In genomic region chr1:243257189-243257588, GRCh38 we compare ENCODE assay signal across 12 cellular contexts. TPM values are rescaled to one million over a fixed set of nuclear protein-coding genes. Genes with fewer than 3 reads are reported as not detected.
DNase-seq lines count a peak whose midpoint lies in the region; ATAC-seq, FAIRE-seq and TF ChIP-seq lines count a peak whose summit lies in the region.
"Had no signal": no experiment of that assay in that cellular context is flagged by ENCODE, and none has a peak within 500 bp of the region (broad histone marks: within the 10 kb centered on the region; RNA-seq: fewer than 3 reads in every experiment).

No MANE protein-coding gene starts in this region.

- H3K9me3 Mint-ChIP-seq in natural killer cell treated with Interleukin-12 subunit alpha and Interleukin-12 subunit beta and Interleukin-15 and Interleukin-18, amount 100 ng/mL, for 72 hours, result no peaks in the 10 kb centered on the region
- H3K9me3 Mint-ChIP-seq in natural killer cell, result no peaks in the 10 kb centered on the region
- no peaks in the 10 kb centered on the region for H3K9me3 Mint-ChIP-seq in activated T-helper 17 cell treated with anti-CD3 and anti-CD28 coated beads, Interleukin-2, amount 50 U/mL, for 72 hours

- no peak for FAIRE-seq in kidney (lab: Jason Lieb, UNC)
- FAIRE-seq: frontal cortex had no signal

- peaks cover 0 to 4% of the 10 kb centered on the region in 2 donors for H3K27me3 Mint-ChIP-seq in natural killer cell treated with Interleukin-12 subunit alpha and Interleukin-12 subunit beta and Interleukin-15 and Interleukin-18, amount 100 ng/mL, for 72 hours
- H3K27me3 Mint-ChIP-seq in natural killer cell (ENCODE audit: low read depth in 2 of 2), result no peaks in the 10 kb centered on the region
- no peaks in the 10 kb centered on the region for H3K27me3 Mint-ChIP-seq in activated T-helper 17 cell treated with anti-CD3 and anti-CD28 coated beads, Interleukin-2, amount 50 U/mL, for 72 hours

- no peak overlapping the region for H3K9ac ChIP-seq in kidney (ENCODE audit: low read length in 2 of 2)

- H3K4me1 ChIP-seq in kidney (ENCODE audit: control insufficient read depth in 1 of 2, insufficient read depth in 1 of 2, low read depth in 1 of 2, low read length in 2 of 2), result peaks cover 6 to 21% of the 10 kb centered on the region in 2 donors

- no peaks in the 10 kb centered on the region for H3K9me3 ChIP-seq in kidney (ENCODE audit: control insufficient read depth in 1 of 2, low read length in 2 of 2)

- no peak for DNase-seq in natural killer cell treated with Interleukin-12 subunit alpha and Interleukin-12 subunit beta and Interleukin-15 and Interleukin-18, amount 100 ng/mL, for 72 hours (ENCODE audit: low spot score)
- DNase-seq in natural killer cell (no peak), kidney (no peak), NCI-H2107 treated with DMSO at 0.1 percent for 48 hours (lab: John Stamatoyannopoulos, UW; ENCODE audit: unreplicated experiment) (no peak), NK-92 (lab: John Stamatoyannopoulos, UW; ENCODE audit: unreplicated experiment) (no peak), retina (no peak)
- DNase-seq: HCEC 1CT, NCI-H1092 had no signal

- no peak for ATAC-seq in natural killer cell treated with Interleukin-12 subunit alpha and Interleukin-12 subunit beta and Interleukin-15 and Interleukin-18, amount 100 ng/mL, for 72 hours
- no peak for ATAC-seq in natural killer cell
- no peak for ATAC-seq in activated T-helper 17 cell treated with anti-CD3 and anti-CD28 coated beads, Interleukin-2, amount 50 U/mL, for 72 hours (replicated peaks)
- no peak for ATAC-seq in HG03196 (IDR thresholded peaks at IDR 0.05; ENCODE audit: unreplicated experiment)

- H3K36me3 ChIP-seq in kidney (ENCODE audit: control insufficient read depth in 1 of 2, insufficient read depth in 2 of 2, low read length in 2 of 2), result no peaks in the 10 kb centered on the region

- H3K4me3 ChIP-seq in kidney (ENCODE audit: low read length in 2 of 2), result peak overlapping the region; percentile 96 to 99
- H3K4me3 ChIP-seq: lung had no signal

- H3K4me3 Mint-ChIP-seq in natural killer cell treated with Interleukin-12 subunit alpha and Interleukin-12 subunit beta and Interleukin-15 and Interleukin-18, amount 100 ng/mL, for 72 hours, result peak overlapping the region; percentile 91
- no peak overlapping the region for H3K4me3 Mint-ChIP-seq in natural killer cell
- peak overlapping the region; percentile 99 for H3K4me3 Mint-ChIP-seq in activated T-helper 17 cell treated with anti-CD3 and anti-CD28 coated beads, Interleukin-2, amount 50 U/mL, for 72 hours

- intact Hi-C loops in natural killer cell (cut with micrococcal nuclease), result loop anchor here (5.0 to 10.0 kb wide), 4 partner anchors 155 to 1742 kb away; partner anchors contain the start of genes AKT3, EXO1 and FH
- intact Hi-C loops in kidney (cut with DNase I), result no loop called here

- no peak overlapping the region for H3K27ac ChIP-seq in kidney (ENCODE audit: low read depth in 2 of 2, low read length in 2 of 2)

- H3K27ac Mint-ChIP-seq in natural killer cell treated with Interleukin-12 subunit alpha and Interleukin-12 subunit beta and Interleukin-15 and Interleukin-18, amount 100 ng/mL, for 72 hours, result no peak overlapping the region
- no peak overlapping the region for H3K27ac Mint-ChIP-seq in natural killer cell
- no peak overlapping the region for H3K27ac Mint-ChIP-seq in activated T-helper 17 cell treated with anti-CD3 and anti-CD28 coated beads, Interleukin-2, amount 50 U/mL, for 72 hours

- peaks cover 10 to 19% of the 10 kb centered on the region in 2 donors for H3K4me1 Mint-ChIP-seq in natural killer cell treated with Interleukin-12 subunit alpha and Interleukin-12 subunit beta and Interleukin-15 and Interleukin-18, amount 100 ng/mL, for 72 hours (ENCODE audit: low read depth in 2 of 2)
- H3K4me1 Mint-ChIP-seq in natural killer cell, result peaks cover 24 to 38% of the 10 kb centered on the region in 2 donors
- H3K4me1 Mint-ChIP-seq in activated T-helper 17 cell treated with anti-CD3 and anti-CD28 coated beads, Interleukin-2, amount 50 U/mL, for 72 hours, result no peaks in the 10 kb centered on the region

- TF ChIP-seq CTCF in natural killer cell (IDR thresholded peaks at IDR 0.05) (no peak), kidney (IDR thresholded peaks at IDR 0.05; ENCODE audit: borderline replicate concordance, extremely low read depth, insufficient read depth) (no peak)

- no peaks in the 10 kb centered on the region for H3K36me3 Mint-ChIP-seq in natural killer cell treated with Interleukin-12 subunit alpha and Interleukin-12 subunit beta and Interleukin-15 and Interleukin-18, amount 100 ng/mL, for 72 hours
- no peaks in the 10 kb centered on the region for H3K36me3 Mint-ChIP-seq in natural killer cell
- H3K36me3 Mint-ChIP-seq in activated T-helper 17 cell treated with anti-CD3 and anti-CD28 coated beads, Interleukin-2, amount 50 U/mL, for 72 hours (ENCODE audit: low read depth), result peaks cover 14% of the 10 kb centered on the region

RNA-seq across cellular contexts. Expression of gene SDCCAG8, which starts 1.3 kb away (rescaled TPM):
- total RNA-seq in natural killer cell treated with Interleukin-12 subunit alpha and Interleukin-12 subunit beta and Interleukin-15 and Interleukin-18, amount 100 ng/mL, for 72 hours, result 10 to 100 TPM; 18.5 to 20.3 TPM
- total RNA-seq in natural killer cell (10 to 100 TPM; 17.8 to 28.3 (median 21.2) TPM), kidney (53.2 TPM)
- total RNA-seq in activated T-helper 17 cell treated with anti-CD3 and anti-CD28 coated beads, Interleukin-2, amount 50 U/mL, for 72 hours, result 10 to 100 TPM; 22.2 to 31.7 TPM
- 29.6 TPM for polyA plus RNA-seq in kidney (ENCODE audit: insufficient read depth, low read depth, low replicate concordance)

RNA-seq across cellular contexts. Expression of gene CEP170, which starts 2.1 kb away (rescaled TPM):
- 10 to 100 TPM; 15.7 to 34.2 TPM for total RNA-seq in natural killer cell treated with Interleukin-12 subunit alpha and Interleukin-12 subunit beta and Interleukin-15 and Interleukin-18, amount 100 ng/mL, for 72 hours
- total RNA-seq in natural killer cell (10 to 100 TPM; 13.5 to 22.7 (median 19.1) TPM), kidney (43.2 TPM)
- 10 to 100 TPM; 30.4 to 43.3 TPM for total RNA-seq in activated T-helper 17 cell treated with anti-CD3 and anti-CD28 coated beads, Interleukin-2, amount 50 U/mL, for 72 hours
- 6.8 TPM for polyA plus RNA-seq in kidney (ENCODE audit: insufficient read depth, low read depth, low replicate concordance)
